Comparison of ENCODE assay signal across 8 cellular contexts in genomic region chr5:5497132-5497748, GRCh38.
DNase-seq lines count a peak whose midpoint lies in the region; ATAC-seq and TF ChIP-seq lines count a peak whose summit lies in the region.

No MANE protein-coding gene starts in this region.

- ATAC-seq in GM21367 (IDR thresholded peaks at IDR 0.05; ENCODE audit: unreplicated experiment) (peak; percentile 54), mucosa of descending colon (no peak), HG03571 (IDR thresholded peaks at IDR 0.05; ENCODE audit: unreplicated experiment) (no peak)

- DNase-seq in DMS153 (lab: John Stamatoyannopoulos, UW) (peak; percentile 59), NAMALWA (ENCODE audit: low spot score) (peak; percentile 75), SK-MEL-5 (ENCODE audit: low read depth, low spot score) (peak; percentile 85), epithelial cell of esophagus (ENCODE audit: low read depth) (peak; percentile 60), mucosa of descending colon (peak in 2 of 3 donors; percentile 37 to 43), posterior vena cava (ENCODE audit: low spot score) (no peak)

- no peaks in the 10 kb centered on the region for H3K9me3 ChIP-seq in mucosa of descending colon

- intact Hi-C loops in mucosa of descending colon (cut with DNase I, micrococcal nuclease) (loop anchor here in 1 of 2 donors (10.0 kb wide), 2 partner anchors 1078 to 1248 kb away; no protein-coding TSS in a partner anchor), posterior vena cava (cut with DNase I) (loop anchor here (10.0 kb wide), 3 partner anchors 948 to 1248 kb away; partner anchors contain the start of gene UBE2QL1 (in 1 of the 2))

- in situ Hi-C loops in SK-MEL-5 (cut with HindIII; ENCODE audit: low pct_unique_long_range_greater_than_20kb, low sequenced_read_pairs): no loop called here

- H3K4me1 ChIP-seq in mucosa of descending colon (ENCODE audit: low read depth): peaks cover 11% of the 10 kb centered on the region

- H3K4me3 ChIP-seq in epithelial cell of esophagus (ENCODE audit: low read length) (no peak overlapping the region), mucosa of descending colon (no peak overlapping the region)

- TF ChIP-seq CTCF in epithelial cell of esophagus (IDR thresholded peaks at IDR 0.05; ENCODE audit: insufficient read depth, low read depth, low read length, missing control alignments) (peak; percentile 81), mucosa of descending colon (IDR thresholded peaks at IDR 0.05) (no peak)

- H3K36me3 ChIP-seq in mucosa of descending colon (ENCODE audit: low read depth): no peaks in the 10 kb centered on the region
